In genomic region chr20:47502271-47502730, GRCh38 we compare ENCODE assay signal across 8 cellular contexts. TPM values are rescaled to one million over a fixed set of nuclear protein-coding genes. Genes with fewer than 3 reads are reported as not detected.
DNase-seq lines count a peak whose midpoint lies in the region; ATAC-seq and TF ChIP-seq lines count a peak whose summit lies in the region.

No MANE protein-coding gene starts in this region.

- no peaks in the 10 kb centered on the region for H3K27me3 ChIP-seq in trophoblast cell (ENCODE audit: insufficient read depth, low read length)

- H3K36me3 Mint-ChIP-seq in CD14-positive monocyte (peaks cover 1 to 3% of the 10 kb centered on the region in 2 donors), glutamatergic neuron (ENCODE audit: unreplicated experiment) (no peaks in the 10 kb centered on the region)
- H3K36me3 Mint-ChIP-seq in activated CD8-positive, alpha-beta T cell treated with anti-CD3 and anti-CD28 coated beads for 36 hours (ENCODE audit: low read depth) = peaks cover 40% of the 10 kb centered on the region

- TF ChIP-seq CTCF in CD14-positive monocyte (IDR thresholded peaks at IDR 0.05) = no peak
- no peak for TF ChIP-seq CTCF in activated CD8-positive, alpha-beta T cell treated with anti-CD3 and anti-CD28 coated beads for 36 hours (IDR thresholded peaks at IDR 0.05)
- TF ChIP-seq CTCF in glutamatergic neuron (IDR thresholded peaks at IDR 0.05; ENCODE audit: partially characterized antibody, unreplicated experiment) = no peak

- H3K79me2 ChIP-seq in trophoblast cell (ENCODE audit: control insufficient read depth, insufficient read depth, low read length, poor library complexity) = peaks cover 21% of the 10 kb centered on the region

- H3K18ac ChIP-seq in trophoblast cell (ENCODE audit: low read length) = peak overlapping the region; percentile 98

- POLR2A ChIA-PET in activated CD8-positive, alpha-beta T cell treated with anti-CD3 and anti-CD28 coated beads for 36 hours (lab: Charles Lee) = interaction anchor here (0.6 to 4.0 kb wide), 18 partner anchors 9 to 228 kb away, joined by 3 to 53 read pairs (median 4); partner anchors contain the start of gene ZMYND8

- peak overlapping the region; percentile 100 for H3K4ac ChIP-seq in trophoblast cell (ENCODE audit: low read depth, low read length)

- no peaks in the 10 kb centered on the region for H3K36me3 ChIP-seq in trophoblast cell (ENCODE audit: control insufficient read depth in 1 of 2, insufficient read depth in 2 of 2, low read length in 2 of 2)

- peak; percentile 46 for DNase-seq in CD14-positive monocyte (ENCODE audit: low spot score)
- peak; percentile 41 for DNase-seq in HPDE6-E6E7 (ENCODE audit: extremely low spot score)
- DNase-seq in activated CD8-positive, alpha-beta T cell treated with anti-CD3 and anti-CD28 coated beads for 36 hours = peak; percentile 46
- DNase-seq in glutamatergic neuron = peak; percentile 25
- DNase-seq in trophoblast cell = peak in 1 of 2 donors; percentile 53
- DNase-seq in iPS-NIHi11 (ENCODE audit: low spot score) = no peak
- DNase-seq in GM19240 (ENCODE audit: insufficient read length, low spot score) = no peak

- H3K14ac ChIP-seq in trophoblast cell (ENCODE audit: low read length) = peak overlapping the region; percentile 99

- H3K4me1 Mint-ChIP-seq in CD14-positive monocyte (peaks cover 37% of the 10 kb centered on the region), glutamatergic neuron (ENCODE audit: low read depth, unreplicated experiment) (peaks cover 19% of the 10 kb centered on the region)
- H3K4me1 Mint-ChIP-seq in activated CD8-positive, alpha-beta T cell treated with anti-CD3 and anti-CD28 coated beads for 36 hours (ENCODE audit: low read depth) = peaks cover 47% of the 10 kb centered on the region

- peak overlapping the region; percentile 97 for H2AK5ac ChIP-seq in trophoblast cell (ENCODE audit: low read length)

- no peak for ATAC-seq in activated CD8-positive, alpha-beta T cell treated with anti-CD3 and anti-CD28 coated beads for 36 hours
- ATAC-seq in HG03095 (IDR thresholded peaks at IDR 0.05; ENCODE audit: unreplicated experiment) = no peak

- peak overlapping the region; percentile 94 for H2BK5ac ChIP-seq in trophoblast cell (ENCODE audit: low read depth, low read length, poor library complexity)

- H3K27me3 Mint-ChIP-seq in CD14-positive monocyte (ENCODE audit: low read depth in 3 of 3) (no peaks in the 10 kb centered on the region), glutamatergic neuron (ENCODE audit: unreplicated experiment) (peaks cover 3% of the 10 kb centered on the region)
- H3K27me3 Mint-ChIP-seq in activated CD8-positive, alpha-beta T cell treated with anti-CD3 and anti-CD28 coated beads for 36 hours = peaks cover 1% of the 10 kb centered on the region

- H3K79me1 ChIP-seq in trophoblast cell (ENCODE audit: low read length) = peaks cover 13% of the 10 kb centered on the region

- H3K27ac Mint-ChIP-seq in CD14-positive monocyte = peak overlapping the region; percentile 90 to 98 (median 95)
- H3K27ac Mint-ChIP-seq in activated CD8-positive, alpha-beta T cell treated with anti-CD3 and anti-CD28 coated beads for 36 hours = peak overlapping the region; percentile 87
- H3K27ac Mint-ChIP-seq in glutamatergic neuron (ENCODE audit: unreplicated experiment) = peak overlapping the region; percentile 81

- peak overlapping the region; percentile 92 for H2BK120ac ChIP-seq in trophoblast cell (ENCODE audit: insufficient read depth, low read length, poor library complexity)

- H2AFZ ChIP-seq in trophoblast cell (ENCODE audit: insufficient read depth, low read length, poor library complexity) = peak overlapping the region; percentile 94

- no peak overlapping the region for H3K23ac ChIP-seq in trophoblast cell (ENCODE audit: low read length)

- peak overlapping the region; percentile 82 for H3K27ac ChIP-seq in trophoblast cell (ENCODE audit: low read depth, low read length)

- peak overlapping the region; percentile 98 for H4K91ac ChIP-seq in trophoblast cell (ENCODE audit: low read depth, low read length)

- intact Hi-C loops in CD14-positive monocyte (cut with micrococcal nuclease) = loop anchor here in 1 of 2 donors (5.0 kb wide), 2 partner anchors 85 to 110 kb away; no protein-coding TSS in a partner anchor
- intact Hi-C loops in activated CD8-positive, alpha-beta T cell treated with anti-CD3 and anti-CD28 coated beads for 36 hours (cut with micrococcal nuclease) = loop anchor here (5.0 to 10.0 kb wide), 2 partner anchors 45 to 88 kb away; no protein-coding TSS in a partner anchor

- H3K9me3 ChIP-seq in trophoblast cell (ENCODE audit: insufficient read depth, low read depth, low read length) = no peaks in the 10 kb centered on the region

- H4K8ac ChIP-seq in trophoblast cell (ENCODE audit: low read depth, low read length) = peak overlapping the region; percentile 95

- WGBS in trophoblast cell (ENCODE audit: extremely low coverage, insufficient coverage, insufficient read length) = no CpG with 5 or more reads among the region's 21 CpGs

- H3K4me3 Mint-ChIP-seq in CD14-positive monocyte (peak overlapping the region; percentile 95 to 97), glutamatergic neuron (ENCODE audit: unreplicated experiment) (peak overlapping the region; percentile 99)
- H3K4me3 Mint-ChIP-seq in activated CD8-positive, alpha-beta T cell treated with anti-CD3 and anti-CD28 coated beads for 36 hours = peak overlapping the region; percentile 94

- peak overlapping the region; percentile 87 for H3K4me3 ChIP-seq in trophoblast cell (ENCODE audit: low read depth, low read length)

- CTCF ChIA-PET in activated CD8-positive, alpha-beta T cell treated with anti-CD3 and anti-CD28 coated beads for 36 hours (lab: Charles Lee) = interaction anchor here (0.6 to 7.0 kb wide), 14 partner anchors 9 to 229 kb away, joined by 3 to 44 read pairs (median 4); partner anchors contain the start of gene ZMYND8

- H3K4me2 ChIP-seq in trophoblast cell (ENCODE audit: low read length) = peak overlapping the region; percentile 85

- peak overlapping the region; percentile 60 for H2BK12ac ChIP-seq in trophoblast cell (ENCODE audit: low read length)

- peak overlapping the region; percentile 97 for H3K9ac ChIP-seq in trophoblast cell (ENCODE audit: low read length)

- peaks cover 2 to 8% of the 10 kb centered on the region in 2 experiments for H3K4me1 ChIP-seq in trophoblast cell (ENCODE audit: control insufficient read depth in 1 of 2, insufficient read depth in 2 of 2, low read length in 2 of 2)

- H3K9me3 Mint-ChIP-seq in CD14-positive monocyte = peaks cover 0 to under 1% (median 0%) of the 10 kb centered on the region in 7 donors
- H3K9me3 Mint-ChIP-seq in activated CD8-positive, alpha-beta T cell treated with anti-CD3 and anti-CD28 coated beads for 36 hours = no peaks in the 10 kb centered on the region
- H3K9me3 Mint-ChIP-seq in glutamatergic neuron (ENCODE audit: unreplicated experiment) = no peaks in the 10 kb centered on the region

- peak overlapping the region; percentile 92 for H4K12ac ChIP-seq in trophoblast cell (ENCODE audit: low read depth, low read length)

RNA-seq across cellular contexts. Expression of gene NCOA3, which starts 0.6 kb away (rescaled TPM):
- polyA plus RNA-seq in CD14-positive monocyte = 10 to 100 TPM; 13.5 to 21.3 TPM
- 10 to 100 TPM; 66.2 to 73.7 TPM for total RNA-seq in activated CD8-positive, alpha-beta T cell treated with anti-CD3 and anti-CD28 coated beads for 36 hours
- total RNA-seq in glutamatergic neuron (ENCODE audit: unreplicated experiment) = 24.6 TPM
- 189 and 191 TPM in 2 replicates for polyA plus RNA-seq in trophoblast cell (2013)

Comparison
In these comparisons a context has a peak if more than half of its experiments do, and no peak if none do; other contexts are left out.
1. DNase-seq: peak in CD14-positive monocyte (single experiment), HPDE6-E6E7 (single experiment), activated CD8-positive, alpha-beta T cell treated with anti-CD3 and anti-CD28 coated beads for 36 hours (single experiment) and glutamatergic neuron (single experiment); none in iPS-NIHi11 (single experiment) and GM19240 (single experiment).
2. Peak in every context shown above with its lines, with median percentiles within 50 percentile points of each other: H3K27ac Mint-ChIP-seq and H3K4me3 Mint-ChIP-seq.